In genomic region chr1:201399352-201400126, GRCh38 we compare ENCODE assay signal across 1 cellular context.
TF ChIP-seq lines count a peak whose summit lies in the region.

No MANE protein-coding gene starts in this region.

TF ChIP-seq in HepG2, 621 proteins besides CTCF, POLR2A, EP300 and RAD21 (continued from another document and continues in another):
- TF ChIP-seq AHDC1 (CRISPR knock-in tag; IDR thresholded peaks at IDR 0.05; ENCODE audit: borderline replicate concordance) (peak; percentile 40; the same call in 1 of the 2 replicates), TAF15 (IDR thresholded peaks at IDR 0.05; ENCODE audit: low read depth, low read length, poor library complexity, severe bottlenecking) (no peak), RNF219 (CRISPR knock-in tag; IDR thresholded peaks at IDR 0.05) (no peak; the same call in 1 of the 2 replicates), ZZZ3 (CRISPR knock-in tag; IDR thresholded peaks at IDR 0.05; ENCODE audit: borderline replicate concordance) (no peak; the same call in 1 of the 2 replicates), YEATS2 (CRISPR knock-in tag; IDR thresholded peaks at IDR 0.05; ENCODE audit: borderline replicate concordance) (no peak; the same call in 1 of the 2 replicates), GTF3A (CRISPR knock-in tag; conservative IDR thresholded peaks at IDR 0.05) (no peak), ZNF556 (CRISPR knock-in tag; IDR thresholded peaks at IDR 0.05; ENCODE audit: borderline replicate concordance) (peak; percentile 79; the same call in 1 of the 2 replicates), ZNF138 (CRISPR knock-in tag; IDR thresholded peaks at IDR 0.05; ENCODE audit: low read depth) (no peak), NCOA2 (CRISPR knock-in tag; IDR thresholded peaks at IDR 0.05) (peak; percentile 46; the same call in 1 of the 2 replicates), ZNF468 (CRISPR knock-in tag; IDR thresholded peaks at IDR 0.05) (peak; percentile 78; the same call in 1 of the 2 replicates), HMG20A (CRISPR knock-in tag; IDR thresholded peaks at IDR 0.05; ENCODE audit: borderline replicate concordance) (0 out of 2 replicates have a peak, but pooled peaks have one; percentile 12), ZNF710 (CRISPR knock-in tag; IDR thresholded peaks at IDR 0.05; ENCODE audit: borderline replicate concordance) (no peak), ZBTB7A (CRISPR knock-in tag; IDR thresholded peaks at IDR 0.05) (peak; percentile 61), ZNF704 (CRISPR knock-in tag; IDR thresholded peaks at IDR 0.05; ENCODE audit: borderline replicate concordance) (no peak), ZNF777 (CRISPR knock-in tag; IDR thresholded peaks at IDR 0.05) (peak; percentile 98), ZBED4 (CRISPR knock-in tag; IDR thresholded peaks at IDR 0.05; ENCODE audit: borderline replicate concordance) (peak; percentile 84), ZMYM4 (CRISPR knock-in tag; IDR thresholded peaks at IDR 0.05) (no peak), CSRNP2 (CRISPR knock-in tag; conservative IDR thresholded peaks at IDR 0.05; ENCODE audit: low read depth) (no peak), PHF21A (CRISPR knock-in tag; IDR thresholded peaks at IDR 0.05) (peak; percentile 73), ARNT (IDR thresholded peaks at IDR 0.05) (no peak), ZBTB34 (CRISPR knock-in tag; IDR thresholded peaks at IDR 0.05) (0 out of 2 replicates have a peak, but pooled peaks have one; percentile 25), ZNF460 (CRISPR knock-in tag; IDR thresholded peaks at IDR 0.05; ENCODE audit: borderline replicate concordance) (no peak), PHF8 (CRISPR knock-in tag; IDR thresholded peaks at IDR 0.05) (peak; percentile 81), ZNF782 (CRISPR knock-in tag; IDR thresholded peaks at IDR 0.05; ENCODE audit: borderline replicate concordance) (no peak; the same call in none of the 2 replicates), ZNF550 (CRISPR knock-in tag; IDR thresholded peaks at IDR 0.05; ENCODE audit: borderline replicate concordance) (no peak), CBX2 (IDR thresholded peaks at IDR 0.05; ENCODE audit: low read depth, low read length) (no peak), CBX2 (CRISPR knock-in tag; IDR thresholded peaks at IDR 0.05; ENCODE audit: low read depth) (no peak), ZNF510 (CRISPR knock-in tag; IDR thresholded peaks at IDR 0.05; ENCODE audit: low read depth) (no peak), ZNF589 (CRISPR knock-in tag; conservative IDR thresholded peaks at IDR 0.05) (no peak), ATF7 (IDR thresholded peaks at IDR 0.05) (no peak), ATF7 (CRISPR knock-in tag; IDR thresholded peaks at IDR 0.05) (no peak), ZSCAN30 (CRISPR knock-in tag; IDR thresholded peaks at IDR 0.05) (peak; percentile 76; the same call in 1 of the 2 replicates), ZNF775 (CRISPR knock-in tag; IDR thresholded peaks at IDR 0.05; ENCODE audit: borderline replicate concordance) (no peak), ZNF7 (CRISPR knock-in tag; IDR thresholded peaks at IDR 0.05) (no peak), CREBL2 (CRISPR knock-in tag; IDR thresholded peaks at IDR 0.05; ENCODE audit: borderline replicate concordance) (peak; percentile 85; the same call in 1 of the 2 replicates), SP4 (CRISPR knock-in tag; IDR thresholded peaks at IDR 0.05) (no peak), KDM4B (CRISPR knock-in tag; IDR thresholded peaks at IDR 0.05) (no peak), NAIF1 (CRISPR knock-in tag; IDR thresholded peaks at IDR 0.05; ENCODE audit: borderline replicate concordance) (peak; percentile 79; the same call in 1 of the 2 replicates), ATF2 (CRISPR knock-in tag; IDR thresholded peaks at IDR 0.05) (0 out of 2 replicates have a peak, but pooled peaks have one; percentile 27), ZNF251 (CRISPR knock-in tag; IDR thresholded peaks at IDR 0.05) (no peak), MAZ (IDR thresholded peaks at IDR 0.05; ENCODE audit: borderline replicate concordance, low read depth, low read length) (no peak; the same call in 1 of the 2 replicates), MAZ (CRISPR knock-in tag; IDR thresholded peaks at IDR 0.05; ENCODE audit: low read depth) (peak; percentile 51), TEAD3 (CRISPR knock-in tag; optimal IDR thresholded peaks at IDR 0.05; ENCODE audit: borderline replicate concordance) (peak; percentile 6), ZNF564 (CRISPR knock-in tag; IDR thresholded peaks at IDR 0.05) (no peak), ZBTB8A (CRISPR knock-in tag; IDR thresholded peaks at IDR 0.05; ENCODE audit: borderline replicate concordance, low read depth) (no peak)
